ENCODE assay signal across 8 cellular contexts in the genomic region with DNA sequence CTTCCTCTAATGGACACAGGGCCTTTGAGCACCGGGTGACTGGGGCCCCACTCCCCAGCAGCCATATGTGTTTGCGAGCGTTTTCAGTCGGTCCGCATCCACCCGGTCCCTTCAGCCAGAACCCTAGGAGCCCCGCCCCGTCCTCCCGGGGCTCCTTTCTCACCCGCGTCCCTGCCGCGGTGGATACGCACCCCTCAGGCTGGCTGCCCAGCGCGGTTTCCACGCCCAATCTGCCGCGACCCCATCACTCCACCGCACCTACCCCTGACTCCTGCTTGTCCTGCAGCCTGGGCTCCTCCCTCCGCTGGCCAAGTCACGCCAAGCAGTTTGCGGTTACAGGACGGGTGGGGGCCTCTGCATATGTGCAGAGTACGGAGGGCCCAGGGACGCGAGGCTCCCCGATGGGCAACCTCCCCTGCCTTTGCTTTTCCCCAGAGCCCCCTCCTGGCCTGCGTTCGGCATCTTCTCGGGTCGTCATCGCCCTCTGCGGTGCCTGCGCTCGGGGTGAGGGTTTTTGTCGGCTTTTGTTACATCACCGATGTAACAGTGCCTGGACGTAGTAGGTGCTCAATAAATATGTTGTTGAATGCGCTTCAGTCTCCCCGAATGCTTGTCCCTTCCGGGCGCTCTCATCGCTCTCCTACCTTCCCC. TPM values are rescaled to one million over a fixed set of nuclear protein-coding genes. Genes with fewer than 3 reads are reported as not detected.
DNase-seq lines count a peak whose midpoint lies in the region; ATAC-seq and TF ChIP-seq lines count a peak whose summit lies in the region.

No MANE protein-coding gene starts in this region.

- H3K9me3 ChIP-seq in right atrium auricular region, result no peaks in the 10 kb centered on the region

- H3K4me1 ChIP-seq in right atrium auricular region, result peaks cover 0 to 79% of the 10 kb centered on the region in 2 donors

- no peak for TF ChIP-seq POLR2A in GM18505 (IDR thresholded peaks at IDR 0.05; ENCODE audit: borderline replicate concordance, extremely low read depth, insufficient read depth, insufficient read length)

- peaks cover 29% of the 10 kb centered on the region for H3K36me3 ChIP-seq in right atrium auricular region

- peak; percentile 1 for ATAC-seq in GM18505 (IDR thresholded peaks at IDR 0.05; ENCODE audit: unreplicated experiment)

- TF ChIP-seq CTCF in HL-60 (IDR thresholded peaks at IDR 0.05; ENCODE audit: insufficient read depth, low read length) (no peak), right atrium auricular region (IDR thresholded peaks at IDR 0.05) (no peak)

- no peaks in the 10 kb centered on the region for H3K27me3 ChIP-seq in HL-60 (ENCODE audit: insufficient read depth, poor library complexity, severe bottlenecking)
- H3K27me3 ChIP-seq in right atrium auricular region, result no peaks in the 10 kb centered on the region

- H3K4me3 ChIP-seq in HL-60 (replicated peaks; ENCODE audit: insufficient read depth, low read length), result peak overlapping the region; percentile 50
- H3K4me3 ChIP-seq in right atrium auricular region, result peak overlapping the region; percentile 54 to 61
- peak overlapping the region; percentile 62 for H3K4me3 ChIP-seq in skeletal muscle cell (ENCODE audit: low read depth, low read length)

- DNase-seq in HL-60 (ENCODE audit: low read depth in 1 of 2, low spot score in 1 of 2) (no peak), right atrium auricular region (ENCODE audit: low spot score) (no peak), skeletal muscle cell (ENCODE audit: low read depth) (no peak), D341Med (ENCODE audit: low spot score) (no peak), NCI-H1694 (lab: John Stamatoyannopoulos, UW) (no peak), HK-2 (ENCODE audit: unreplicated experiment) (no peak)
- peak; percentile 32 for DNase-seq in activated naive CD4-positive, alpha-beta T cell treated with anti-CD3 and anti-CD28 coated beads, Interleukin-2, amount 50 U/mL, for 16 hours

- no peak overlapping the region for H3K27ac ChIP-seq in HL-60 (replicated peaks)
- H3K27ac ChIP-seq in right atrium auricular region, result peak overlapping the region; percentile 85 to 88

RNA-seq across cellular contexts. Expression of a gene that starts 1.0 kb away (rescaled TPM):
- 10 to 100 TPM; 18.2 to 26.0 TPM for total RNA-seq in right atrium auricular region

RNA-seq across cellular contexts. Expression of a gene that starts 8.9 kb away (rescaled TPM):
- total RNA-seq in right atrium auricular region, result 100 to 1,000 TPM; 212 to 310 TPM
